ENCODE assay signal across 11 cellular contexts in genomic region chr4:4659871-4660651, GRCh38.
A peak's percentile ranks its signal among the peaks of the same experiment; 100 is the strongest.
DNase-seq lines count a peak whose midpoint lies in the region; ATAC-seq, FAIRE-seq and TF ChIP-seq lines count a peak whose summit lies in the region.
"Had no signal": no experiment of that assay in that cellular context is flagged by ENCODE, and none has a peak within 500 bp of the region (broad histone marks: within the 10 kb centered on the region; RNA-seq: fewer than 3 reads in every experiment).

No MANE protein-coding gene starts in this region.

- H3K27me3 Mint-ChIP-seq in stimulated activated naive B cell treated with anti-CD40 and anti-IgM and Interleukin-4, amounts not matched to agents 10 μg/mL and 1 μg/mL and 100 μg/mL, for 72 hours, result no peaks in the 10 kb centered on the region

- no peaks in the 10 kb centered on the region for H3K36me3 ChIP-seq in MG63
- H3K36me3 ChIP-seq in keratinocyte (ENCODE audit: control insufficient read depth in 2 of 2, extremely low read depth in 1 of 2, insufficient read depth in 2 of 2, low read length in 2 of 2), result no peaks in the 10 kb centered on the region

- H3K27ac ChIP-seq in keratinocyte (ENCODE audit: control insufficient read depth, insufficient read depth, low read length), result peak overlapping the region; percentile 34
- H3K27ac ChIP-seq: psoas muscle had no signal

- DNase-seq in AML-193 (lab: John Stamatoyannopoulos, UW), result peak; percentile 33 to 39
- peak; percentile 91 for DNase-seq in MG63
- peak; percentile 41 for DNase-seq in UCSD-AML1 (lab: John Stamatoyannopoulos, UW; ENCODE audit: unreplicated experiment)
- no peak for DNase-seq in keratinocyte (ENCODE audit: low read depth, low spot score)
- DNase-seq in stimulated activated naive B cell treated with anti-CD40 and anti-IgM and Interleukin-4, amounts not matched to agents 10 μg/mL and 1 μg/mL and 100 μg/mL, for 72 hours, result no peak
- no peak for DNase-seq in stimulated activated naive CD4-positive, alpha-beta T cell treated with Interleukin-2 at 50 U/mL for 16 hours (lab: John Stamatoyannopoulos, UW)
- DNase-seq in NCI-H1092 treated with DMSO at 0.1 percent for 48 hours (lab: John Stamatoyannopoulos, UW), result no peak
- DNase-seq: central memory CD4-positive, alpha-beta T cell; DMS 273 treated with DMSO at 0.1 percent for 48 hours; psoas muscle had no signal

- H3K4me3 ChIP-seq in MG63, result no peak overlapping the region
- no peak overlapping the region for H3K4me3 ChIP-seq in keratinocyte (ENCODE audit: control insufficient read depth in 2 of 3, extremely low read depth in 1 of 3, insufficient read depth in 2 of 3, low read depth in 1 of 3, low read length in 3 of 3)
- H3K4me3 ChIP-seq: psoas muscle had no signal

- no peaks in the 10 kb centered on the region for H3K4me1 Mint-ChIP-seq in stimulated activated naive B cell treated with anti-CD40 and anti-IgM and Interleukin-4, amounts not matched to agents 10 μg/mL and 1 μg/mL and 100 μg/mL, for 72 hours

- dilution Hi-C loops in keratinocyte (cut with MboI; ENCODE audit: extremely low pct_ligation_motif_present, low sequenced_read_pairs), result no loop called here

- H2AFZ ChIP-seq in keratinocyte (ENCODE audit: control insufficient read depth, low read length), result no peak overlapping the region

- H3K4me3 Mint-ChIP-seq in stimulated activated naive B cell treated with anti-CD40 and anti-IgM and Interleukin-4, amounts not matched to agents 10 μg/mL and 1 μg/mL and 100 μg/mL, for 72 hours, result no peak overlapping the region

- H3K27me3 ChIP-seq in MG63, result no peaks in the 10 kb centered on the region
- no peaks in the 10 kb centered on the region for H3K27me3 ChIP-seq in keratinocyte (ENCODE audit: control insufficient read depth, extremely low read depth, insufficient read depth, low read length)

- peak; percentile 94 for FAIRE-seq in keratinocyte (lab: Jason Lieb, UNC)

- ATAC-seq in stimulated activated naive B cell treated with anti-CD40 and anti-IgM and Interleukin-4, amounts not matched to agents 10 μg/mL and 1 μg/mL and 100 μg/mL, for 72 hours (replicated peaks), result no peak
- ATAC-seq in GM21526 (IDR thresholded peaks at IDR 0.05; ENCODE audit: low FRiP score, unreplicated experiment), result no peak
- ATAC-seq: psoas muscle had no signal

- H3K27ac Mint-ChIP-seq in stimulated activated naive B cell treated with anti-CD40 and anti-IgM and Interleukin-4, amounts not matched to agents 10 μg/mL and 1 μg/mL and 100 μg/mL, for 72 hours, result no peak overlapping the region

- no peak overlapping the region for H3K4me2 ChIP-seq in keratinocyte (ENCODE audit: control insufficient read depth, extremely low read depth, insufficient read depth, low read depth, low read length)

- H4K20me1 ChIP-seq in keratinocyte (ENCODE audit: control insufficient read depth, extremely low read depth, insufficient read depth, low read length), result no peaks in the 10 kb centered on the region

- TF ChIP-seq CTCF in keratinocyte (optimal IDR thresholded peaks at IDR 0.05 in 1 of 3, IDR thresholded peaks at IDR 0.05 in 1 of 3, conservative IDR thresholded peaks at IDR 0.05 in 1 of 3; ENCODE audit: extremely low read depth in 1 of 3, insufficient read depth in 2 of 3, low read length in 3 of 3), result no peak

- peaks cover 3 to 4% of the 10 kb centered on the region in 2 donors for H3K9me3 Mint-ChIP-seq in stimulated activated naive B cell treated with anti-CD40 and anti-IgM and Interleukin-4, amounts not matched to agents 10 μg/mL and 1 μg/mL and 100 μg/mL, for 72 hours

- no peak overlapping the region for H3K9ac ChIP-seq in keratinocyte (ENCODE audit: control insufficient read depth, extremely low read depth, insufficient read depth, low read length)

- H3K9me3 ChIP-seq in MG63 (no peaks in the 10 kb centered on the region), keratinocyte (ENCODE audit: control insufficient read depth, low read depth, low read length) (no peaks in the 10 kb centered on the region)
- H3K9me3 ChIP-seq: psoas muscle had no signal

- no peaks in the 10 kb centered on the region for H3K79me2 ChIP-seq in keratinocyte (ENCODE audit: control insufficient read depth, insufficient read depth, low read length)

- no peaks in the 10 kb centered on the region for H3K9me1 ChIP-seq in keratinocyte (ENCODE audit: control insufficient read depth, extremely low read depth, insufficient read depth, low read length)

- H3K36me3 Mint-ChIP-seq in stimulated activated naive B cell treated with anti-CD40 and anti-IgM and Interleukin-4, amounts not matched to agents 10 μg/mL and 1 μg/mL and 100 μg/mL, for 72 hours, result peaks cover 12 to 26% of the 10 kb centered on the region in 2 donors

- H3K4me1 ChIP-seq in keratinocyte (ENCODE audit: control insufficient read depth, extremely low read depth, insufficient read depth, low read length), result peaks cover 12% of the 10 kb centered on the region
- H3K4me1 ChIP-seq: psoas muscle had no signal

Comparison
In these comparisons a context has a peak if more than half of its experiments do, and no peak if none do; other contexts are left out.
1. DNase-seq: peak in AML-193 (2 of 2), MG63 (single experiment) and UCSD-AML1 (single experiment); none in keratinocyte (single experiment), stimulated activated naive B cell treated with anti-CD40 and anti-IgM and Interleukin-4, amounts not matched to agents 10 μg/mL and 1 μg/mL and 100 μg/mL, for 72 hours (single experiment), stimulated activated naive CD4-positive, alpha-beta T cell treated with Interleukin-2 at 50 U/mL for 16 hours (single experiment) and NCI-H1092 treated with DMSO at 0.1 percent for 48 hours (single experiment).